Comparison of ENCODE assay signal across 11 cellular contexts in the genomic region with DNA sequence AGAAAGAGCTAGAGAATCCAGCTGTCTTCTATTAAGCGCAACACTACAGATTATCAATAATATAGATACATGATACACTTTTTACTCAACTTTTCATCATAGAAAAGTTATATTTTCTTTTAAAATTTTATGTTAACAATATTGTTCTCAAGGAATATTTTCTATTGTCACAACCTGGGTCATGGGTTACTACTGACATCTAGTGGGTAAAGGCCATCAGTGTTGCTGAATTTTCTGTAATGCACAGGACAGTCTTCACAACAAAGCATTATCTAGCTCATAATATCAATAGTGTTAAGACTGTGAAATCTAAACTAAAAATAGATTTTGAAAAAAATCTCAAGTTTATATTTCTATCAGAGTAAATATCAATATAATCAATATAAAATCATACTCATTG.
DNase-seq lines count a peak whose midpoint lies in the region; ATAC-seq and TF ChIP-seq lines count a peak whose summit lies in the region.
"Had no signal": no experiment of that assay in that cellular context is flagged by ENCODE, and none has a peak within 500 bp of the region (broad histone marks: within the 10 kb centered on the region; RNA-seq: fewer than 3 reads in every experiment).

No MANE protein-coding gene starts in this region.

- no peaks in the 10 kb centered on the region for H3K9me3 ChIP-seq in HEK293 (ENCODE audit: control insufficient read depth, insufficient read depth, low read depth, low read length)
- no peaks in the 10 kb centered on the region for H3K9me3 ChIP-seq in CD8-positive, alpha-beta memory T cell (ENCODE audit: low read length)
- H3K9me3 ChIP-seq: tibial artery had no signal

- CTCF ChIA-PET in HEK293 (lab: Yijun Ruan, JAX) = interaction anchor here (0.6 to 1.8 kb wide), 9 partner anchors 17 to 699 kb away, joined by 3 to 5 read pairs (median 3); no protein-coding TSS in a partner anchor
- CTCF ChIA-PET in CD8-positive, alpha-beta memory T cell (lab: Charles Lee) = no interaction called here

- no peaks in the 10 kb centered on the region for H3K27me3 ChIP-seq in kidney epithelial cell (ENCODE audit: control insufficient read depth, insufficient read depth, low read length)
- H3K27me3 ChIP-seq in CD8-positive, alpha-beta memory T cell (ENCODE audit: insufficient read depth, low read length, poor library complexity, severe bottlenecking) = no peaks in the 10 kb centered on the region
- H3K27me3 ChIP-seq: tibial artery had no signal

- H3K36me3 Mint-ChIP-seq in CD8-positive, alpha-beta memory T cell = peaks cover 0 to 2% (median 0%) of the 10 kb centered on the region in 3 donors

- no peak overlapping the region for H3K27ac ChIP-seq in C4-2B
- no peak overlapping the region for H3K27ac ChIP-seq in HEK293 (ENCODE audit: extremely low read depth, low read depth, low read length)
- H3K27ac ChIP-seq in CD8-positive, alpha-beta memory T cell (ENCODE audit: low read depth, low read length) = no peak overlapping the region
- H3K27ac ChIP-seq: tibial artery had no signal

- H3K27ac Mint-ChIP-seq in CD8-positive, alpha-beta memory T cell = no peak overlapping the region
- H3K27ac Mint-ChIP-seq: activated B cell treated with CpG ODN at 0.5 μM for 24 hours had no signal

- H3K4me1 Mint-ChIP-seq in CD8-positive, alpha-beta memory T cell = no peaks in the 10 kb centered on the region
- H3K4me1 Mint-ChIP-seq: activated B cell treated with CpG ODN at 0.5 μM for 24 hours had no signal

- H3K4me3 ChIP-seq in HEK293 (ENCODE audit: low read depth, low read length) (no peak overlapping the region), kidney epithelial cell (ENCODE audit: low read depth, low read length) (no peak overlapping the region)
- no peak overlapping the region for H3K4me3 ChIP-seq in CD8-positive, alpha-beta memory T cell (ENCODE audit: low read length)
- H3K4me3 ChIP-seq: tibial artery had no signal

- H3K36me3 ChIP-seq in HEK293 (ENCODE audit: control insufficient read depth in 2 of 2, insufficient read depth in 1 of 2, low read length in 2 of 2) (no peaks in the 10 kb centered on the region), kidney epithelial cell (ENCODE audit: control insufficient read depth, insufficient read depth, low read length) (no peaks in the 10 kb centered on the region)
- no peaks in the 10 kb centered on the region for H3K36me3 ChIP-seq in CD8-positive, alpha-beta memory T cell (ENCODE audit: insufficient read depth, low read length)
- H3K36me3 ChIP-seq: tibial artery had no signal

- peaks cover 0 to 2% (median 1%) of the 10 kb centered on the region in 5 donors for H3K9me3 Mint-ChIP-seq in CD8-positive, alpha-beta memory T cell
- H3K9me3 Mint-ChIP-seq: activated B cell treated with CpG ODN at 0.5 μM for 24 hours had no signal

- no peak overlapping the region for H3K4me3 Mint-ChIP-seq in CD8-positive, alpha-beta memory T cell
- H3K4me3 Mint-ChIP-seq: activated B cell treated with CpG ODN at 0.5 μM for 24 hours had no signal

- peaks cover 3 to 4% of the 10 kb centered on the region in 2 donors for H3K27me3 Mint-ChIP-seq in CD8-positive, alpha-beta memory T cell
- H3K27me3 Mint-ChIP-seq: activated B cell treated with CpG ODN at 0.5 μM for 24 hours had no signal

- DNase-seq in SW480 (ENCODE audit: low spot score) (peak; percentile 15), kidney epithelial cell (ENCODE audit: low read depth) (no peak), HK-2 (ENCODE audit: unreplicated experiment) (no peak)
- no peak for DNase-seq in CD8-positive, alpha-beta memory T cell
- no peak for DNase-seq in stimulated activated CD4-positive, alpha-beta T cell treated with anti-CD3 and anti-CD28 coated beads, Interleukin-2, amount 100 ng/mL, for 24 hours
- DNase-seq: activated B cell treated with CpG ODN at 0.5 μM for 24 hours, NCI-H187 treated with DMSO at 0.1 percent for 48 hours, tibial artery had no signal

- TF ChIP-seq CTCF in C4-2B (conservative IDR thresholded peaks at IDR 0.05) (peak; percentile 86), HEK293 (tag by site-specific recombination; IDR thresholded peaks at IDR 0.05) (no peak), kidney epithelial cell (IDR thresholded peaks at IDR 0.05; ENCODE audit: insufficient read depth, low read length, poor library complexity, severe bottlenecking) (peak; percentile 35)

- POLR2A ChIA-PET in HEK293 (lab: Yijun Ruan, JAX) = no interaction called here
- POLR2A ChIA-PET in CD8-positive, alpha-beta memory T cell (lab: Charles Lee) = no interaction called here

- ATAC-seq in HG02610 (IDR thresholded peaks at IDR 0.05; ENCODE audit: unreplicated experiment) = no peak

- H3K4me1 ChIP-seq in HEK293 (ENCODE audit: control insufficient read depth, insufficient read depth, low read length) = no peaks in the 10 kb centered on the region
- no peaks in the 10 kb centered on the region for H3K4me1 ChIP-seq in CD8-positive, alpha-beta memory T cell (ENCODE audit: insufficient read depth, low read length)
- H3K4me1 ChIP-seq: tibial artery had no signal

TF ChIP-seq in HEK293, 187 proteins besides CTCF, POLR2A, EP300 and RAD21:
- TF ChIP-seq ZNF654 (tag by site-specific recombination; IDR thresholded peaks at IDR 0.05; ENCODE audit: low read depth) (peak; percentile 50), ZNF843 (tag by site-specific recombination; IDR thresholded peaks at IDR 0.05) (no peak)
